ENCODE assay signal across 8 cellular contexts in the genomic region with DNA sequence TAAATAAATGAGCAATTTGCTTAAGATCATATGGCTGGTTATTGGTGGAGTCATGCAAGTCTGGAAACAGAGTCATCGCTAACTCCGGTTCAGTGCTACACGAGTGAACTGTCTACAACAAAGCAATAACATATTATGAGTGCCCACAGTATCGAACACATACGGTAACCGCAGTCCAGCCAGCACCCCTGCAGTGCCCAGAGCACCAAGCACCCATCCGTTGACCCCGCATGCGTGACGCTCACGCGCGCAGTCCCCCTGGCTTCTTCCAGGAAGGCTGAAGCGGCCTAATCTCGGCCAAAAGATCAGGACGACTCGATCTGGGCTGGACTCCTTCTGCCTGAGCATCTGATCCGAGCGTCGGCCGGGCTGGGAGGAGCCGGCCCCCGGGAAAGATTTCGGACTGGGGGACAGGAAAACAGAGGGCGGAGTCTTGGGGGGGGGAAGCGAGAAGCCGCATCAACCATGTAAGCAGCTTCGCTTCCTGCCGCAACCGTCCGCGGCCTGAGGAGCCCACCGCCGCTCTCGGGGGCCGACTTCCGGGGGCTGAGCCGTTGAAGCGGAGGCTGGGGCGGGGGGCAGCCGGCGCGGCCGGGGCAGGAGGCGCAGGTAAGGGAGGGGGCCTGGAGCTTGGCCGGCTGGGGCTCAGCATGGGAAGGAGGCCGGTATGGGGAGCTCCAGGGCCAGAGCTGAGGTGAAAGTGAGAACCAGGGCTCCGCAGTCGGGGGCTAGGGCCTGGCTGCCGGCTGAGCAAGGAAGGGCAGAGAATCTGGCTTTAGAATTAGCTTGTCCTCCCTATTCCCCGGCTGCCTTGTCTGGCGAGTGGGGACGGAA. TPM values are rescaled to one million over a fixed set of nuclear protein-coding genes. Genes with fewer than 3 reads are reported as not detected.
DNase-seq lines count a peak whose midpoint lies in the region; ATAC-seq and TF ChIP-seq lines count a peak whose summit lies in the region.

A gene with protein sequence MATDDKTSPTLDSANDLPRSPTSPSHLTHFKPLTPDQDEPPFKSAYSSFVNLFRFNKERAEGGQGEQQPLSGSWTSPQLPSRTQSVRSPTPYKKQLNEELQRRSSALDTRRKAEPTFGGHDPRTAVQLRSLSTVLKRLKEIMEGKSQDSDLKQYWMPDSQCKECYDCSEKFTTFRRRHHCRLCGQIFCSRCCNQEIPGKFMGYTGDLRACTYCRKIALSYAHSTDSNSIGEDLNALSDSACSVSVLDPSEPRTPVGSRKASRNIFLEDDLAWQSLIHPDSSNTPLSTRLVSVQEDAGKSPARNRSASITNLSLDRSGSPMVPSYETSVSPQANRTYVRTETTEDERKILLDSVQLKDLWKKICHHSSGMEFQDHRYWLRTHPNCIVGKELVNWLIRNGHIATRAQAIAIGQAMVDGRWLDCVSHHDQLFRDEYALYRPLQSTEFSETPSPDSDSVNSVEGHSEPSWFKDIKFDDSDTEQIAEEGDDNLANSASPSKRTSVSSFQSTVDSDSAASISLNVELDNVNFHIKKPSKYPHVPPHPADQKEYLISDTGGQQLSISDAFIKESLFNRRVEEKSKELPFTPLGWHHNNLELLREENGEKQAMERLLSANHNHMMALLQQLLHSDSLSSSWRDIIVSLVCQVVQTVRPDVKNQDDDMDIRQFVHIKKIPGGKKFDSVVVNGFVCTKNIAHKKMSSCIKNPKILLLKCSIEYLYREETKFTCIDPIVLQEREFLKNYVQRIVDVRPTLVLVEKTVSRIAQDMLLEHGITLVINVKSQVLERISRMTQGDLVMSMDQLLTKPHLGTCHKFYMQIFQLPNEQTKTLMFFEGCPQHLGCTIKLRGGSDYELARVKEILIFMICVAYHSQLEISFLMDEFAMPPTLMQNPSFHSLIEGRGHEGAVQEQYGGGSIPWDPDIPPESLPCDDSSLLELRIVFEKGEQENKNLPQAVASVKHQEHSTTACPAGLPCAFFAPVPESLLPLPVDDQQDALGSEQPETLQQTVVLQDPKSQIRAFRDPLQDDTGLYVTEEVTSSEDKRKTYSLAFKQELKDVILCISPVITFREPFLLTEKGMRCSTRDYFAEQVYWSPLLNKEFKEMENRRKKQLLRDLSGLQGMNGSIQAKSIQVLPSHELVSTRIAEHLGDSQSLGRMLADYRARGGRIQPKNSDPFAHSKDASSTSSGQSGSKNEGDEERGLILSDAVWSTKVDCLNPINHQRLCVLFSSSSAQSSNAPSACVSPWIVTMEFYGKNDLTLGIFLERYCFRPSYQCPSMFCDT (N-terminal part only) (plus strand): TSS at position 449 of the 834 bp plus-strand sequence. CDS start 5,265 bp downstream, outside the sequence.

- H3K27me3 ChIP-seq in SU-DHL-6 (ENCODE audit: low read length): no peaks in the 10 kb centered on the region
- H3K27me3 ChIP-seq in osteoblast (ENCODE audit: insufficient read depth, low read length): no peaks in the 10 kb centered on the region
- H3K27me3 ChIP-seq in thoracic aorta (replicated peaks; ENCODE audit: insufficient read depth): no peaks in the 10 kb centered on the region

- H3K27ac Mint-ChIP-seq in activated naive CD8-positive, alpha-beta T cell treated with anti-CD3 and anti-CD28 coated beads, Interleukin-2, amount 10 ng/mL, durations not matched to agents 7 days and 5 days: peak within 1 kb of the TSS; percentile 94
- H3K27ac Mint-ChIP-seq in glutamatergic neuron (ENCODE audit: unreplicated experiment): peak within 1 kb of the TSS; percentile 95

- H3K9me3 Mint-ChIP-seq in activated naive CD8-positive, alpha-beta T cell treated with anti-CD3 and anti-CD28 coated beads, Interleukin-2, amount 10 ng/mL, durations not matched to agents 7 days and 5 days: peaks cover 1% of the 10 kb centered on the region
- H3K9me3 Mint-ChIP-seq in glutamatergic neuron (ENCODE audit: unreplicated experiment): peaks cover 5% of the 10 kb centered on the region

- H3K27ac ChIP-seq in SU-DHL-6 (ENCODE audit: low read depth, low read length): peak within 1 kb of the TSS; percentile 79
- peak within 1 kb of the TSS; percentile 89 for H3K27ac ChIP-seq in osteoblast (ENCODE audit: low read depth, low read length)
- peak within 1 kb of the TSS; percentile 97 to 98 for H3K27ac ChIP-seq in thoracic aorta

- peak within 1 kb of the TSS; percentile 88 for H3K4me3 Mint-ChIP-seq in activated naive CD8-positive, alpha-beta T cell treated with anti-CD3 and anti-CD28 coated beads, Interleukin-2, amount 10 ng/mL, durations not matched to agents 7 days and 5 days
- H3K4me3 Mint-ChIP-seq in glutamatergic neuron (ENCODE audit: unreplicated experiment): peak within 1 kb of the TSS; percentile 94

- H3F3A ChIP-seq in SU-DHL-6 (ENCODE audit: insufficient read depth): peaks cover 17% of the 10 kb centered on the region

- no peak for TF ChIP-seq CTCF in SU-DHL-6 (IDR thresholded peaks at IDR 0.05; ENCODE audit: insufficient read depth, low read length, poor library complexity, severe bottlenecking)
- TF ChIP-seq CTCF in glutamatergic neuron (IDR thresholded peaks at IDR 0.05; ENCODE audit: partially characterized antibody, unreplicated experiment): no peak
- no peak for TF ChIP-seq CTCF in osteoblast (IDR thresholded peaks at IDR 0.05; ENCODE audit: extremely low read depth, low read depth, low read length)
- TF ChIP-seq CTCF in thoracic aorta (IDR thresholded peaks at IDR 0.05): no peak

- H4K20me1 ChIP-seq in SU-DHL-6 (ENCODE audit: low read depth, low read length): no peaks in the 10 kb centered on the region
- peaks cover 13% of the 10 kb centered on the region for H4K20me1 ChIP-seq in osteoblast (ENCODE audit: insufficient read depth, low read length)

- H3K36me3 ChIP-seq in SU-DHL-6 (ENCODE audit: low read length) (no peaks in the 10 kb centered on the region), osteoblast (ENCODE audit: insufficient read depth, low read length) (no peaks in the 10 kb centered on the region), thoracic aorta (no peaks in the 10 kb centered on the region)

- H3K9me3 ChIP-seq in SU-DHL-6 (ENCODE audit: insufficient read depth, low read length) (no peaks in the 10 kb centered on the region), osteoblast (ENCODE audit: low read depth, low read length) (no peaks in the 10 kb centered on the region), thoracic aorta (no peaks in the 10 kb centered on the region)

- TF ChIP-seq POLR2A in GM10847 (IDR thresholded peaks at IDR 0.05; ENCODE audit: extremely low read depth, insufficient read length): peak; percentile 59

- POLR2A ChIA-PET in activated naive CD8-positive, alpha-beta T cell treated with anti-CD3 and anti-CD28 coated beads, Interleukin-2, amount 10 ng/mL, durations not matched to agents 7 days and 5 days (lab: Charles Lee): interaction anchor here (1.0 to 3.3 kb wide), 2 partner anchors 11 to 91 kb away, joined by 3 to 32 read pairs; a partner anchor contains a TSS

- H3K36me3 Mint-ChIP-seq in activated naive CD8-positive, alpha-beta T cell treated with anti-CD3 and anti-CD28 coated beads, Interleukin-2, amount 10 ng/mL, durations not matched to agents 7 days and 5 days: peaks cover 9% of the 10 kb centered on the region
- no peaks in the 10 kb centered on the region for H3K36me3 Mint-ChIP-seq in glutamatergic neuron (ENCODE audit: unreplicated experiment)

- peak within 1 kb of the TSS; percentile 67 for H3K4me3 ChIP-seq in SU-DHL-6 (ENCODE audit: insufficient read depth, low read length, poor library complexity, severe bottlenecking)
- peak within 1 kb of the TSS; percentile 87 for H3K4me3 ChIP-seq in osteoblast (ENCODE audit: insufficient read depth, low read length)
- peak within 1 kb of the TSS; percentile 96 for H3K4me3 ChIP-seq in thoracic aorta

- DNase-seq in NCI-H128 (lab: John Stamatoyannopoulos, UW; ENCODE audit: unreplicated experiment): peak; percentile 75
- DNase-seq in activated naive CD8-positive, alpha-beta T cell treated with anti-CD3 and anti-CD28 coated beads, Interleukin-2, amount 10 ng/mL, durations not matched to agents 7 days and 5 days: peak; percentile 89
- peak; percentile 94 for DNase-seq in glutamatergic neuron
- DNase-seq in osteoblast (ENCODE audit: insufficient read length, low spot score, missing footprints): peak; percentile 96
- DNase-seq in thoracic aorta (ENCODE audit: low spot score): peak; percentile 85

- peaks cover 31% of the 10 kb centered on the region for H3K4me1 Mint-ChIP-seq in activated naive CD8-positive, alpha-beta T cell treated with anti-CD3 and anti-CD28 coated beads, Interleukin-2, amount 10 ng/mL, durations not matched to agents 7 days and 5 days
- H3K4me1 Mint-ChIP-seq in glutamatergic neuron (ENCODE audit: low read depth, unreplicated experiment): peaks cover 14% of the 10 kb centered on the region

- no peaks in the 10 kb centered on the region for H3K9me2 ChIP-seq in SU-DHL-6 (replicated peaks; ENCODE audit: insufficient read depth, low read length)

- H3K9ac ChIP-seq in SU-DHL-6 (ENCODE audit: low read length): peak within 1 kb of the TSS; percentile 77

- H2AFZ ChIP-seq in SU-DHL-6 (ENCODE audit: low read depth, low read length, severe bottlenecking) (peak within 1 kb of the TSS; percentile 87), osteoblast (ENCODE audit: low read length) (peak within 1 kb of the TSS; percentile 88)

- ATAC-seq in HG02678 (IDR thresholded peaks at IDR 0.05; ENCODE audit: unreplicated experiment) (peak; percentile 82), thoracic aorta (ENCODE audit: insufficient number of reproducible peaks, low FRiP score, low read depth) (peak; percentile 96)
- peak; percentile 86 for ATAC-seq in activated naive CD8-positive, alpha-beta T cell treated with anti-CD3 and anti-CD28 coated beads, Interleukin-2, amount 10 ng/mL, durations not matched to agents 7 days and 5 days (ENCODE audit: low read depth)

- peaks cover 24% of the 10 kb centered on the region for H3K4me1 ChIP-seq in osteoblast (ENCODE audit: insufficient read depth, low read length)
- peaks cover 24 to 30% of the 10 kb centered on the region in 2 donors for H3K4me1 ChIP-seq in thoracic aorta (ENCODE audit: control insufficient read depth in 1 of 2, low read depth in 2 of 2)

- H3K79me2 ChIP-seq in SU-DHL-6 (ENCODE audit: insufficient read depth, low read length) (peaks cover 42% of the 10 kb centered on the region), osteoblast (ENCODE audit: insufficient read depth, low read length) (peaks cover 46% of the 10 kb centered on the region)

- H3K27me3 Mint-ChIP-seq in activated naive CD8-positive, alpha-beta T cell treated with anti-CD3 and anti-CD28 coated beads, Interleukin-2, amount 10 ng/mL, durations not matched to agents 7 days and 5 days: no peaks in the 10 kb centered on the region
- H3K27me3 Mint-ChIP-seq in glutamatergic neuron (ENCODE audit: unreplicated experiment): no peaks in the 10 kb centered on the region

- H3K4me2 ChIP-seq in SU-DHL-6 (ENCODE audit: low read depth, low read length, poor library complexity, severe bottlenecking): peak within 1 kb of the TSS; percentile 79
- H3K4me2 ChIP-seq in osteoblast (ENCODE audit: insufficient read depth, low read length): peak within 1 kb of the TSS; percentile 98

RNA-seq across cellular contexts. Expression of the gene that starts here (rescaled TPM):
- 10 to 100 TPM; 38.7 to 39.8 TPM for total RNA-seq in activated naive CD8-positive, alpha-beta T cell treated with anti-CD3 and anti-CD28 coated beads, Interleukin-2, amount 10 ng/mL, durations not matched to agents 7 days and 5 days
- total RNA-seq in glutamatergic neuron (ENCODE audit: unreplicated experiment) (46.8 TPM), osteoblast (52.7 and 57.9 TPM in 2 replicates), thoracic aorta (10 to 100 TPM; 18.0 to 29.4 TPM)

Comparison
In these comparisons a context has a peak if more than half of its experiments do, and no peak if none do; other contexts are left out.
1. Peak in every context shown above with its lines: DNase-seq, ATAC-seq, H3K4me3 ChIP-seq and H3K27ac ChIP-seq.